Comparison of ENCODE assay signal across 10 cellular contexts in genomic region chr1:52402860-52403240, GRCh38. TPM values are rescaled to one million over a fixed set of nuclear protein-coding genes. Genes with fewer than 3 reads are reported as not detected.
A peak's percentile ranks its signal among the peaks of the same experiment; 100 is the strongest.
DNase-seq lines count a peak whose midpoint lies in the region; FAIRE-seq and TF ChIP-seq lines count a peak whose summit lies in the region.
"Had no signal": no experiment of that assay in that cellular context is flagged by ENCODE, and none has a peak within 500 bp of the region (broad histone marks: within the 10 kb centered on the region; RNA-seq: fewer than 3 reads in every experiment).

No MANE protein-coding gene starts in this region.

- no peak for FAIRE-seq in D721Med (lab: Jason Lieb, UNC)

- peaks cover 49% of the 10 kb centered on the region for H3K36me3 Mint-ChIP-seq in activated CD4-positive, alpha-beta memory T cell treated with anti-CD3 and anti-CD28 coated beads for 36 hours
- H3K36me3 Mint-ChIP-seq: IgD-negative memory B cell had no signal

- POLR2A ChIA-PET in activated CD4-positive, alpha-beta memory T cell treated with anti-CD3 and anti-CD28 coated beads for 36 hours (lab: Charles Lee): no interaction called here

- H3K27me3 Mint-ChIP-seq in activated CD4-positive, alpha-beta memory T cell treated with anti-CD3 and anti-CD28 coated beads for 36 hours: no peaks in the 10 kb centered on the region
- H3K27me3 Mint-ChIP-seq: IgD-negative memory B cell had no signal

- CTCF ChIA-PET in activated CD4-positive, alpha-beta memory T cell treated with anti-CD3 and anti-CD28 coated beads for 36 hours (lab: Charles Lee): interaction anchor here (4.6 kb wide), 1 partner anchor 283 kb away, joined by 40 read pairs; no protein-coding TSS in a partner anchor

- intact Hi-C loops in activated CD4-positive, alpha-beta memory T cell treated with anti-CD3 and anti-CD28 coated beads for 36 hours (cut with micrococcal nuclease): loop anchor here (5.0 kb wide), 1 partner anchor 261 kb away; the partner anchor contains the start of gene ZFYVE9

- H3K36me3 ChIP-seq in BE2C (no peaks in the 10 kb centered on the region; the same call in 1 of the 2 replicates), HAP-1 (replicated peaks) (peaks cover 46% of the 10 kb centered on the region)

- H3K27ac Mint-ChIP-seq in activated CD4-positive, alpha-beta memory T cell treated with anti-CD3 and anti-CD28 coated beads for 36 hours: no peak overlapping the region

- in situ Hi-C loops in HAP-1 (cut with MboI; ENCODE audit: low sequenced_read_pairs) (loop anchor here (25.0 kb wide), 1 partner anchor 284 kb away; the partner anchor contains the start of gene COA7), KBM-7 (cut with MboI; ENCODE audit: low pct_unique_long_range_greater_than_20kb, low sequenced_read_pairs) (loop anchor here (25.0 kb wide), 1 partner anchor 284 kb away; the partner anchor contains the start of gene COA7)

- no peak for TF ChIP-seq CTCF in BE2C (IDR thresholded peaks at IDR 0.05; ENCODE audit: low read depth, low read length)
- TF ChIP-seq CTCF in D721Med (IDR thresholded peaks at IDR 0.05; ENCODE audit: insufficient read depth, missing control alignments): no peak

- H3K27me3 ChIP-seq in BE2C (no peaks in the 10 kb centered on the region), HAP-1 (ENCODE audit: low read depth) (no peaks in the 10 kb centered on the region)

- no peaks in the 10 kb centered on the region for H3K9me3 Mint-ChIP-seq in activated CD4-positive, alpha-beta memory T cell treated with anti-CD3 and anti-CD28 coated beads for 36 hours
- H3K9me3 Mint-ChIP-seq: IgD-negative memory B cell had no signal

- H3K4me1 ChIP-seq in BE2C: no peaks in the 10 kb centered on the region
- peaks cover 9% of the 10 kb centered on the region for H3K4me1 ChIP-seq in HAP-1

- H3K9me3 ChIP-seq in BE2C (no peaks in the 10 kb centered on the region), HAP-1 (no peaks in the 10 kb centered on the region)

- no peak for DNase-seq in BE2C
- DNase-seq in HAP-1 (ENCODE audit: low spot score in 2 of 2): no peak
- DNase-seq in activated CD4-positive, alpha-beta memory T cell treated with anti-CD3 and anti-CD28 coated beads for 36 hours: no peak
- DNase-seq in kidney tubule cell (ENCODE audit: low spot score): peak; percentile 58
- DNase-seq in superior temporal gyrus (ENCODE audit: extremely low spot score): no peak
- no peak for DNase-seq in NCI-H1417 treated with DMSO at 0.1 percent for 48 hours (lab: John Stamatoyannopoulos, UW)
- no peak for DNase-seq in KBM-7
- DNase-seq in D721Med (ENCODE audit: insufficient read length, low spot score): no peak
- DNase-seq: hypothalamus had no signal

- H3K4me1 Mint-ChIP-seq in activated CD4-positive, alpha-beta memory T cell treated with anti-CD3 and anti-CD28 coated beads for 36 hours (ENCODE audit: low read depth): peaks cover 36% of the 10 kb centered on the region

- H3K4me3 ChIP-seq in BE2C (ENCODE audit: low read depth, low read length) (peak overlapping the region; percentile 98), HAP-1 (peak overlapping the region; percentile 70)

- peak overlapping the region; percentile 100 for H3K4me3 Mint-ChIP-seq in activated CD4-positive, alpha-beta memory T cell treated with anti-CD3 and anti-CD28 coated beads for 36 hours

RNA-seq across cellular contexts. Expression of gene ORC1, which starts 1.4 kb away (rescaled TPM):
- 0.91 TPM for polyA plus RNA-seq in BE2C (2012; ENCODE audit: insufficient read depth, insufficient read length, low read depth)
- total RNA-seq in activated CD4-positive, alpha-beta memory T cell treated with anti-CD3 and anti-CD28 coated beads for 36 hours: 10 to 100 TPM; 42.5 to 43.0 TPM

RNA-seq across cellular contexts. Expression of gene PRPF38A, which starts 1.6 kb away (rescaled TPM):
- polyA plus RNA-seq in BE2C (2012; ENCODE audit: insufficient read depth, insufficient read length, low read depth): 56.5 TPM
- total RNA-seq in activated CD4-positive, alpha-beta memory T cell treated with anti-CD3 and anti-CD28 coated beads for 36 hours: 10 to 100 TPM; 74.6 to 79.7 TPM

RNA-seq across cellular contexts. Expression of gene CC2D1B, which starts 36.8 kb away (rescaled TPM):
- polyA plus RNA-seq in BE2C (2012; ENCODE audit: insufficient read depth, insufficient read length, low read depth): 13.2 TPM
- 10 to 100 TPM; 27.1 to 33.1 TPM for total RNA-seq in activated CD4-positive, alpha-beta memory T cell treated with anti-CD3 and anti-CD28 coated beads for 36 hours
